In the genomic region with DNA sequence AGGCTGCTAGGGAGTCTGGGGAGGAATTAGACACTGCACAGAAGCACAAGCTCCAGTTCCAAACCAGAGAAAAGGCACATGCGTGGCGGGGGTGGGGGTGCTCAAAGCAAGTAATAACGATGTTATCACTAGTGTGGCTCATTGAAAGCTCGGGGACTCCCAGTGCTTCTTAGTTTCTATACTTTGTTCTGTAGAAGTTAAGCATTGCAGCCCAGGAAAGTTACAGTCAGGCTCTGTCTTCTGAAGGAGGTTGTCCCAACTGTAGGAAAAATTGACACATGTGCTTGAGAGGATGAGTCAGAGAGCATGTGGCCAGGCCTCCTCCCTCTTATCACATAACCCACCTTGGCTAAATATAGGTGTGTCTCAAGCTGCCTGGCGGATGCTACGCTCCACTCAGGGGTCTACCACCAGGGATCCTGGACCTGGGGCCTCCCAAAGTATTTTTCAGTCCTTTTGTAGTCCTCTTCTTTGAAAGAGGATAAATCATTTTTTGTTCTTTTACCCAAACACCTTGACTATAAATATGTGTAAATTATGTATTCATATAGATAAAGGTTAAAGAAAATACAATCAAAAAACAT, we compare ENCODE assay signal across 9 cellular contexts. TPM values are rescaled to one million over a fixed set of nuclear protein-coding genes. Genes with fewer than 3 reads are reported as not detected.
DNase-seq lines count a peak whose midpoint lies in the region; ATAC-seq and TF ChIP-seq lines count a peak whose summit lies in the region.
"Had no signal": no experiment of that assay in that cellular context is flagged by ENCODE, and none has a peak within 500 bp of the region (broad histone marks: within the 10 kb centered on the region; RNA-seq: fewer than 3 reads in every experiment).

No MANE protein-coding gene starts in this region.

- CTCF ChIA-PET in mammary epithelial cell (lab: Charles Lee; ENCODE audit: low non-redundant PET): interaction anchor here (0.6 kb wide), 1 partner anchor 14 kb away, joined by 4 read pairs; no protein-coding TSS in a partner anchor

- no TSS peak for BruUV-seq in mammary epithelial cell (replicated peaks; lab: Mats Ljungman, UMichigan)

- in situ Hi-C loops in mammary epithelial cell (cut with MboI; ENCODE audit: low sequenced_read_pairs in 2 of 2): no loop called here

- H3K4me3 ChIP-seq in RWPE2 (ENCODE audit: severe bottlenecking) (no peak overlapping the region), mammary epithelial cell (replicated peaks in 1 of 3; ENCODE audit: insufficient read depth in 1 of 3, low read depth in 2 of 3, low read length in 3 of 3) (peak overlapping the region in 2 of 3 experiments; percentile 6 to 8), osteoblast (ENCODE audit: insufficient read depth, low read length) (peak overlapping the region; percentile 78), SJCRH30 (no peak overlapping the region)

- H3K79me2 ChIP-seq in mammary epithelial cell (ENCODE audit: insufficient read depth, low read length) (peaks cover 28% of the 10 kb centered on the region), osteoblast (ENCODE audit: insufficient read depth, low read length) (peaks cover 88% of the 10 kb centered on the region)

- WGBS in mammary epithelial cell (ENCODE audit: low coverage, missing lambda C conversion rate): 31% methylated on average over 5 of the region's 6 CpGs

- intact Hi-C loops in mammary epithelial cell (cut with micrococcal nuclease): no loop called here

- H3K27me3 ChIP-seq in RWPE2 (ENCODE audit: insufficient read depth, poor library complexity, severe bottlenecking): no peaks in the 10 kb centered on the region
- no peaks in the 10 kb centered on the region for H3K27me3 ChIP-seq in mammary epithelial cell (ENCODE audit: insufficient read depth, low read length)
- H3K27me3 ChIP-seq in osteoblast (ENCODE audit: insufficient read depth, low read length): no peaks in the 10 kb centered on the region
- H3K27me3 ChIP-seq in SJCRH30: no peaks in the 10 kb centered on the region

- H2AFZ ChIP-seq in mammary epithelial cell (ENCODE audit: low read depth, low read length): peak overlapping the region; percentile 80
- H2AFZ ChIP-seq in osteoblast (ENCODE audit: low read length): peak overlapping the region; percentile 70

- dilution Hi-C loops in mammary epithelial cell (cut with HindIII; ENCODE audit: low sequenced_read_pairs): no loop called here

- peak; percentile 43 for DNase-seq in H4 (ENCODE audit: low spot score)
- no peak for DNase-seq in RWPE2 (ENCODE audit: low spot score)
- DNase-seq in mammary epithelial cell: peak; percentile 89
- DNase-seq in osteoblast (ENCODE audit: insufficient read length, low spot score, missing footprints): peak; percentile 72
- no peak for DNase-seq in SJCRH30
- DNase-seq in NCI-H2107 treated with DMSO at 0.1 percent for 48 hours (lab: John Stamatoyannopoulos, UW; ENCODE audit: unreplicated experiment): no peak

- H3K4me1 ChIP-seq in RWPE2 (ENCODE audit: insufficient read depth, poor library complexity, severe bottlenecking) (peaks cover 10% of the 10 kb centered on the region), mammary epithelial cell (ENCODE audit: insufficient read depth, low read length) (peaks cover 45% of the 10 kb centered on the region), osteoblast (ENCODE audit: insufficient read depth, low read length) (peaks cover 71% of the 10 kb centered on the region), SJCRH30 (0 out of 2 replicates have a peak, but pooled peaks cover 4% of the 10 kb centered on the region)

- peak overlapping the region; percentile 60 for H3K9ac ChIP-seq in mammary epithelial cell (ENCODE audit: insufficient read depth, low read length)

- peak overlapping the region; percentile 74 for H3K4me2 ChIP-seq in mammary epithelial cell (ENCODE audit: insufficient read depth, low read depth, low read length)
- peak overlapping the region; percentile 92 for H3K4me2 ChIP-seq in osteoblast (ENCODE audit: insufficient read depth, low read length)

- H3K9me3 ChIP-seq in RWPE2 (ENCODE audit: severe bottlenecking): no peaks in the 10 kb centered on the region
- no peaks in the 10 kb centered on the region for H3K9me3 ChIP-seq in mammary epithelial cell (replicated peaks; ENCODE audit: insufficient read depth, low read length)
- H3K9me3 ChIP-seq in osteoblast (ENCODE audit: low read depth, low read length): no peaks in the 10 kb centered on the region
- H3K9me3 ChIP-seq in SJCRH30 (replicated peaks): no peaks in the 10 kb centered on the region

- TF ChIP-seq CTCF in RWPE2 (IDR thresholded peaks at IDR 0.05; ENCODE audit: poor library complexity, severe bottlenecking) (no peak), mammary epithelial cell (conservative IDR thresholded peaks at IDR 0.05 in 1 of 2, IDR thresholded peaks at IDR 0.05 in 1 of 2; ENCODE audit: extremely low read depth in 1 of 2, insufficient read depth in 1 of 2, low read depth in 1 of 2, low read length in 2 of 2) (no peak), osteoblast (IDR thresholded peaks at IDR 0.05; ENCODE audit: extremely low read depth, low read depth, low read length) (no peak)

- ATAC-seq in RWPE2 (ENCODE audit: low read depth) (peak; percentile 93), HG03571 (IDR thresholded peaks at IDR 0.05; ENCODE audit: unreplicated experiment) (no peak), GM18511 (IDR thresholded peaks at IDR 0.05; ENCODE audit: unreplicated experiment) (no peak)

- no peaks in the 10 kb centered on the region for H4K20me1 ChIP-seq in mammary epithelial cell (ENCODE audit: insufficient read depth, low read length)
- H4K20me1 ChIP-seq in osteoblast (ENCODE audit: insufficient read depth, low read length): no peaks in the 10 kb centered on the region

- peak overlapping the region; percentile 46 for H3K27ac ChIP-seq in RWPE2 (ENCODE audit: poor library complexity, severe bottlenecking)
- H3K27ac ChIP-seq in mammary epithelial cell (ENCODE audit: insufficient read depth, low read depth, low read length): peak overlapping the region; percentile 81
- H3K27ac ChIP-seq in osteoblast (ENCODE audit: low read depth, low read length): peak overlapping the region; percentile 91
- no peak overlapping the region for H3K27ac ChIP-seq in SJCRH30

- H3K36me3 ChIP-seq in RWPE2 (ENCODE audit: low read depth) (no peaks in the 10 kb centered on the region), mammary epithelial cell (ENCODE audit: insufficient read depth, low read length) (no peaks in the 10 kb centered on the region), osteoblast (ENCODE audit: insufficient read depth, low read length) (no peaks in the 10 kb centered on the region), SJCRH30 (no peaks in the 10 kb centered on the region)

RNA-seq across cellular contexts. Expression of a gene that starts 3.8 kb away (rescaled TPM):
- total RNA-seq in H4 (2014; rRNA removed; shearing (Covaris generic)): 0.04 and 0.14 TPM in 2 replicates
- total RNA-seq in mammary epithelial cell: 10 to 100 TPM; 12.7 to 33.7 TPM
- 10.4 TPM for polyA plus RNA-seq in mammary epithelial cell
- 17.4 TPM for polyA minus RNA-seq in mammary epithelial cell
- total RNA-seq in osteoblast: 56.5 and 75.7 TPM in 2 replicates
- 0.02 TPM in 1 of 2 replicates, not detected in the other for total RNA-seq in SJCRH30 (2014; rRNA removed; shearing (Covaris generic))
- polyA plus RNA-seq: IgD-negative memory B cell had no signal

Comparison
In these comparisons a context has a peak if more than half of its experiments do, and no peak if none do; other contexts are left out.
1. DNase-seq: peak in H4 (single experiment), mammary epithelial cell (single experiment) and osteoblast (single experiment); none in RWPE2 (single experiment), SJCRH30 (0 of 2) and NCI-H2107 treated with DMSO at 0.1 percent for 48 hours (single experiment).
2. H3K4me3 ChIP-seq: peak in mammary epithelial cell (2 of 3) and osteoblast (single experiment); none in RWPE2 (single experiment) and SJCRH30 (single experiment).
3. RNA of a gene that starts 3.8 kb away (total RNA-seq): 56.5 to 75.7 TPM in osteoblast and 12.7 to 33.7 TPM in mammary epithelial cell; 0.04 to 0.14 TPM in H4 and 0.02 TPM in SJCRH30; every median in the first group is over 10 times any median in the second.